ENCODE assay signal across 8 cellular contexts in the genomic region with DNA sequence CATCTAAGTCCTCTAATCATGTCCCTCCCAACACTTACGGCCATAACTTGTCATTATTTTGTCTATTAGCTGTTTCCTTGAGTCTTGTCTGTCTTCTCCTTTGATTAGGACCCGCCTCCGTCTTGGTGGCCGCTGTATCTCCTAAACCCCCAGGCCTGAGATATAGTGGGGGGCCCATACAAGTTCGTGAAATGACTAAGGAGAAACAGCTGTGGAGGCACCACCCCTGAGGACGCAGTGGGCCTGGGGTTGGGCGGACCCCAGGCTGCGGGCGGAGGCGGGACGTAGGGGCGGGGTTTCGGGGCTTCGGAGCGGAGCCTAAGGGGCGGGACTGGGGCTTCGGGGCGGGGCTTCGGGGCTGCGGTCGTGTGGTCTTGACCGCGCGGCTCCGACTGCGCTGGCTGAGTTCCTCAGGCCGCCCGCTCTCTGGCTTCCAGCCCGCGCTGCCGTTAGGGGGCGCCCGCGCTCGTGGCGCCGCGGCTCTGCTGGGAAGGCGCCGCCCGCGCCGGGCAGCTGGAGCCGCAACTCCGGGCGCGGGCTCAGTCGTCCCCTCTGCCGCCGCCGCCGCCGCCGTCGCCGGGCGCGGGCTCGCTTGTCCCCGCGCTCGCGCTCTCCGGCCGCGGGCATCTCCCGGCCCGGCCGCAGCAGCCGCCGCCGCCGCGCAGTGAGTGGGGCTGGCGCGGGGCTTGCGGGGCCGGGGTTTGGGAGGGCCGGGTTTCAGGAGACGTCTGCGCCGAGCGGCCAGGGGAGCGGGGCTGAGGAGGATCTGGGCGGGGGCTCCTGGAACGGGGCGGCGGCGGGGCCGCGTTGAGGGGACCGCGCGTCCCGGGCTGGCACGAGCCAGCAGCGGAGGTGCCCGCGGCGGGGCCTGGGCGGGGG. TPM values are rescaled to one million over a fixed set of nuclear protein-coding genes. Genes with fewer than 3 reads are reported as not detected.
DNase-seq lines count a peak whose midpoint lies in the region; ATAC-seq and TF ChIP-seq lines count a peak whose summit lies in the region.

A gene (plus strand): TSS at position 591 of the 879 bp plus-strand sequence. CDS start 6,660 bp downstream, outside the sequence.

- intact Hi-C loops in heart left ventricle (cut with DNase I) (loop anchor here (1.0 to 10.0 kb wide), 12 partner anchors 36 to 187 kb away; a partner anchor contains a TSS), posterior cingulate gyrus (cut with DNase I) (loop anchor here (2.0 kb wide), 4 partner anchors 41 to 185 kb away; a partner anchor contains a TSS)

- DNase-seq in GM12864 (ENCODE audit: low read depth), result peak; percentile 66
- peak; percentile 71 for DNase-seq in NCI-H1092 (lab: John Stamatoyannopoulos, UW)
- peak; percentile 64 for DNase-seq in activated naive CD8-positive, alpha-beta T cell treated with anti-CD3 and anti-CD28 coated beads, Interleukin-2, amount 50 U/mL, for 16 hours (ENCODE audit: low read depth, low spot score)
- peak; percentile 94 to 98 (median 95) for DNase-seq in heart left ventricle
- peak; percentile 79 to 98 (median 84) for DNase-seq in posterior cingulate gyrus
- DNase-seq in type B pancreatic cell (ENCODE audit: extremely low spot score, unreplicated experiment), result peak; percentile 98

- WGBS in heart left ventricle, 4 donors, result 1 to 2% (median 2%) methylated on average over 31 to 101 of the region's 101 CpGs

- H3K9me3 Mint-ChIP-seq in type B pancreatic cell, result no peaks in the 10 kb centered on the region

- H3K9ac ChIP-seq in SU-DHL-6 (ENCODE audit: low read length), result peak within 1 kb of the TSS; percentile 68

- H3K9me3 ChIP-seq in SU-DHL-6 (ENCODE audit: insufficient read depth, low read length) (no peaks in the 10 kb centered on the region), heart left ventricle (no peaks in the 10 kb centered on the region)

- H4K20me1 ChIP-seq in SU-DHL-6 (ENCODE audit: low read depth, low read length), result peaks cover 15% of the 10 kb centered on the region; the same call in 1 of the 2 replicates

- peaks cover 9% of the 10 kb centered on the region; the same call in 1 of the 2 replicates for H3F3A ChIP-seq in SU-DHL-6 (ENCODE audit: insufficient read depth)

- peak within 1 kb of the TSS; percentile 97 for H3K4me3 Mint-ChIP-seq in type B pancreatic cell

- peak within 1 kb of the TSS; percentile 73 for H3K4me2 ChIP-seq in SU-DHL-6 (ENCODE audit: low read depth, low read length, poor library complexity, severe bottlenecking)

- peak within 1 kb of the TSS; percentile 91 for H3K4me3 ChIP-seq in GM12864 (ENCODE audit: low read depth, low read length)
- H3K4me3 ChIP-seq in SU-DHL-6 (ENCODE audit: insufficient read depth, low read length, poor library complexity, severe bottlenecking), result peak within 1 kb of the TSS; percentile 62
- H3K4me3 ChIP-seq in heart left ventricle, result peak within 1 kb of the TSS; percentile 61 to 99 (median 77)

- TF ChIP-seq POLR2A in heart left ventricle (IDR thresholded peaks at IDR 0.05), result peak in 1 of 2 donors; percentile 27

- H3K27me3 ChIP-seq in SU-DHL-6 (ENCODE audit: low read length) (no peaks in the 10 kb centered on the region), heart left ventricle (no peaks in the 10 kb centered on the region)

- H3K36me3 Mint-ChIP-seq in type B pancreatic cell, result no peaks in the 10 kb centered on the region

- H3K27ac ChIP-seq in SU-DHL-6 (ENCODE audit: low read depth, low read length), result no peak within 1 kb of the TSS
- peak within 1 kb of the TSS; percentile 67 to 90 (median 82) for H3K27ac ChIP-seq in heart left ventricle

- H3K4me1 Mint-ChIP-seq in type B pancreatic cell (ENCODE audit: unreplicated experiment), result peaks cover 58% of the 10 kb centered on the region

- peak; percentile 89 for ATAC-seq in HG02610 (IDR thresholded peaks at IDR 0.05; ENCODE audit: unreplicated experiment)
- ATAC-seq in heart left ventricle, result peak; percentile 94 to 99 (median 96)

- peaks cover 16% of the 10 kb centered on the region for H3K79me2 ChIP-seq in SU-DHL-6 (ENCODE audit: insufficient read depth, low read length)

- peaks cover 6 to 65% (median 46%) of the 10 kb centered on the region in 12 donors for H3K4me1 ChIP-seq in heart left ventricle

- no peaks in the 10 kb centered on the region for H3K9me2 ChIP-seq in SU-DHL-6 (replicated peaks; ENCODE audit: insufficient read depth, low read length)

- peak within 1 kb of the TSS; percentile 52 for H2AFZ ChIP-seq in SU-DHL-6 (ENCODE audit: low read depth, low read length, severe bottlenecking)

- H3K36me3 ChIP-seq in SU-DHL-6 (ENCODE audit: low read length), result no peaks in the 10 kb centered on the region
- H3K36me3 ChIP-seq in heart left ventricle, result no peaks in the 10 kb centered on the region

- H3K27me3 Mint-ChIP-seq in type B pancreatic cell, result peaks cover 15% of the 10 kb centered on the region

- TF ChIP-seq CTCF in GM12864 (IDR thresholded peaks at IDR 0.05; ENCODE audit: low read depth, low read length, missing control alignments) (peak; percentile 75), SU-DHL-6 (IDR thresholded peaks at IDR 0.05; ENCODE audit: insufficient read depth, low read length, poor library complexity, severe bottlenecking) (peak; percentile 34), heart left ventricle (IDR thresholded peaks at IDR 0.05) (peak; percentile 46 to 87 (median 76)), type B pancreatic cell (conservative IDR thresholded peaks at IDR 0.05) (peak; percentile 90)

- peak within 1 kb of the TSS; percentile 72 for H3K27ac Mint-ChIP-seq in type B pancreatic cell

RNA-seq across cellular contexts. Expression of the gene that starts here (rescaled TPM):
- total RNA-seq in heart left ventricle, result 10 to 100 TPM in 1 of 9 donors, 1 to 10 TPM in 8; 5.7 to 10.5 (median 6.9) TPM
- 1 to 10 TPM; 6.8 to 7.0 TPM for polyA plus RNA-seq in heart left ventricle
- total RNA-seq in type B pancreatic cell (ENCODE audit: low replicate concordance), result 23.5 and 24.9 TPM in 2 replicates

Comparison
In these comparisons a context has a peak if more than half of its experiments do, and no peak if none do; other contexts are left out.
1. CTCF ChIP-seq: peak in every context shown above with its lines; median percentile 90 in type B pancreatic cell; 76 in heart left ventricle; 75 in GM12864; 34 in SU-DHL-6.